Comparison of ENCODE assay signal across 24 cellular contexts in the genomic region with DNA sequence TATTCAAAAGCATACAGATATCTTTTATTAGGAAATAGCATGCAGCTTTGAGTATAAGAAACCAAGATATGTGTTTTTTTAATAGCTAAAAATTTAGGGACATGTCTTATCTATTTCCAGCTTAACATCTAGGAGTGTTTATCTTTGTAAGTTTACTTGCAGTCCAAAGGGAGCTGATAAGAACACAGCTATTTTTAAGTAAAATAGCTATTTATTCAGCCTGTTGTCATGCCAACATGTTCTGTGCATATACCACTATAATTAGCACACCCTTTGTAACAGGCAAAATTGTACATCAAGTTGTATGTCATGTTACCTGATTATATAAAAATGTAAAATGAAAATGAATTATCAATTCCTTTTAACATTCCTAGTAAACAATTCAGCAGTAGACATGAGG.
"Had no signal": no experiment of that assay in that cellular context is flagged by ENCODE, and none has a peak within 500 bp of the region (broad histone marks: within the 10 kb centered on the region; RNA-seq: fewer than 3 reads in every experiment).

No MANE protein-coding gene starts in this region.

- H3K9me3 ChIP-seq: adrenal gland, breast epithelium had no signal

- H3K27ac ChIP-seq: adrenal gland, breast epithelium, KMS-11, SK-N-MC, WERI-Rb-1 had no signal

- H3K4me1 ChIP-seq: adrenal gland, breast epithelium had no signal

- H3K36me3 ChIP-seq: breast epithelium had no signal

- DNase-seq: activated CD4-positive, alpha-beta T cell treated with anti-CD3 and anti-CD28 coated beads for 36 hours; activated CD4-positive, alpha-beta T cell treated with anti-CD3 and anti-CD28 coated beads, Interleukin-2, amount 50 U/mL, for 1 hour; activated CD8-positive, alpha-beta memory T cell treated with anti-CD3 and anti-CD28 coated beads, Interleukin-2, amount 50 U/mL, for 4 hours; activated CD8-positive, alpha-beta T cell treated with anti-CD3 and anti-CD28 coated beads for 36 hours; activated gamma-delta T cell treated with Interleukin-2 at 50 U/mL for 16 hours; activated naive CD4-positive, alpha-beta T cell treated with anti-CD3 and anti-CD28 coated beads, Interleukin-2, amount 50 U/mL, for 16 hours; activated naive CD8-positive, alpha-beta T cell treated with anti-CD3 and anti-CD28 coated beads, Interleukin-2, amount 10 ng/mL, durations not matched to agents 7 days and 5 days; activated T-cell treated with anti-CD3 and anti-CD28 coated beads, Interleukin-2, amount 50 U/mL, for 72 hours; adrenal gland; aorta; NCI-H1092; NCI-H1417; NCI-H1694; NCI-H2029 treated with DMSO at 0.1 percent for 48 hours; NCI-H345; NCI-H510A; NCI-H526 treated with DMSO at 0.1 percent for 48 hours; NCI-H82; T-helper 1 cell; WERI-Rb-1 had no signal

- H3K4me3 ChIP-seq: adrenal gland, breast epithelium, SK-N-MC had no signal

- H3K27me3 ChIP-seq: adrenal gland, breast epithelium had no signal

- ATAC-seq: activated CD4-positive, alpha-beta T cell treated with anti-CD3 and anti-CD28 coated beads for 36 hours; activated CD8-positive, alpha-beta T cell treated with anti-CD3 and anti-CD28 coated beads for 36 hours; activated T-cell treated with anti-CD3 and anti-CD28 coated beads, Interleukin-2, amount 50 U/mL, for 72 hours; Right ventricle myocardium inferior had no signal
